Comparison of ENCODE assay signal across 1 cellular context in the genomic region with DNA sequence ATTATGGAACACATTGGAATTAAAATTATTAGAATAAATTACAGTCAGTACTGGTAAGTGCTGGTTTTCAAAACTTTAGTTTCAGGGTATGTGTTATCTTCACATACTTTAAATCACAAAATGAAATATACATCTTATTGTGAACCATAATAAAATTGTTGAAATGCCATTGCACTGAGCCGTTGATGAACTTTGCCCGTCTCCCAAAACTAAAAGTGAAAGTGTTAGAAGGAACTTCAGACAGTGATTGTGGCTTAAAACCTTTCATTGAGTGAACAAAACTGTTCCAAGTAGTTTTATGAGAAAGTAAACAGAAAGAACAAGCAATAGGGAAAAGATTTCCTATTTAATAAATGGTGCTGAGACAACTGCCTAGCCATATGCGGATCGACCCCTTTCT.
TF ChIP-seq lines count a peak whose summit lies in the region.

No MANE protein-coding gene starts in this region.

TF ChIP-seq in IMR-90, 13 proteins besides CTCF, POLR2A, EP300 and RAD21 (continued from another document):
- TF ChIP-seq CEBPB (IDR thresholded peaks at IDR 0.05; ENCODE audit: low read depth, low read length) (no peak), MAFK (IDR thresholded peaks at IDR 0.05; ENCODE audit: low read depth, low read length) (no peak), RFX5 (IDR thresholded peaks at IDR 0.05; ENCODE audit: low read depth, low read length) (no peak), FOS (IDR thresholded peaks at IDR 0.05; ENCODE audit: low read depth, low read length) (no peak), BHLHE40 (IDR thresholded peaks at IDR 0.05; ENCODE audit: low read depth, low read length) (no peak), RCOR1 (IDR thresholded peaks at IDR 0.05; ENCODE audit: insufficient replicate concordance, low read length) (no peak), MAZ (IDR thresholded peaks at IDR 0.05; ENCODE audit: borderline replicate concordance, low read depth, low read length) (no peak), SMC3 (IDR thresholded peaks at IDR 0.05; ENCODE audit: low read depth, low read length) (no peak)
